ENCODE assay signal across 11 cellular contexts in genomic region chr7:129055861-129056464, GRCh38. TPM values are rescaled to one million over a fixed set of nuclear protein-coding genes. Genes with fewer than 3 reads are reported as not detected.
DNase-seq lines count a peak whose midpoint lies in the region; ATAC-seq and TF ChIP-seq lines count a peak whose summit lies in the region.
"Had no signal": no experiment of that assay in that cellular context is flagged by ENCODE, and none has a peak within 500 bp of the region (broad histone marks: within the 10 kb centered on the region; RNA-seq: fewer than 3 reads in every experiment).

No MANE protein-coding gene starts in this region.

- no peaks in the 10 kb centered on the region for H3K9me3 ChIP-seq in endodermal cell (ENCODE audit: control insufficient read depth, low read length)
- no peaks in the 10 kb centered on the region for H3K9me3 ChIP-seq in parathyroid adenoma (ENCODE audit: control insufficient read depth, low read length)
- H3K9me3 ChIP-seq: SJSA1 had no signal

- H3K4me1 ChIP-seq in endodermal cell (ENCODE audit: control insufficient read depth, insufficient read depth, low read length) (no peaks in the 10 kb centered on the region), parathyroid adenoma (peaks cover 4% of the 10 kb centered on the region)

- H3K4me3 ChIP-seq in GM06990 (replicated peaks; ENCODE audit: low read depth, low read length) = peak overlapping the region; percentile 99
- peak overlapping the region; percentile 76 for H3K4me3 ChIP-seq in NB4 (ENCODE audit: low read depth, low read length)
- H3K4me3 ChIP-seq in endodermal cell (ENCODE audit: low read length) = peak overlapping the region; percentile 98
- H3K4me3 ChIP-seq in parathyroid adenoma (ENCODE audit: low read depth, low read length) = no peak overlapping the region

- peak overlapping the region; percentile 83 for H2AFZ ChIP-seq in parathyroid adenoma

- intact Hi-C loops in posterior vena cava (cut with DNase I) = no loop called here

- no peaks in the 10 kb centered on the region for H3K9me3 Mint-ChIP-seq in endodermal cell

- ATAC-seq in GM19463 (IDR thresholded peaks at IDR 0.05; ENCODE audit: unreplicated experiment) = no peak

- TF ChIP-seq POLR2A in NB4 (IDR thresholded peaks at IDR 0.05; ENCODE audit: extremely low read depth, insufficient read length) = no peak

- TF ChIP-seq CTCF in GM06990 (IDR thresholded peaks at IDR 0.05; ENCODE audit: insufficient read depth, low read length, poor library complexity, severe bottlenecking) (no peak), NB4 (IDR thresholded peaks at IDR 0.05; ENCODE audit: low read depth, low read length) (no peak), endodermal cell (conservative IDR thresholded peaks at IDR 0.05) (no peak), parathyroid adenoma (IDR thresholded peaks at IDR 0.05) (no peak)

- peaks cover 10% of the 10 kb centered on the region for H3K4me1 Mint-ChIP-seq in endodermal cell

- 95% methylated on average over 21 to 22 of the region's 22 CpGs for WGBS in endodermal cell (ENCODE audit: insufficient coverage in 1 of 2, insufficient read length in 1 of 2), 2 experiments

- H3K36me3 ChIP-seq in GM06990 (ENCODE audit: control insufficient read depth, insufficient read depth, low read length) = peaks cover 4% of the 10 kb centered on the region
- H3K36me3 ChIP-seq in endodermal cell (ENCODE audit: control insufficient read depth, insufficient read depth, low read length) = no peaks in the 10 kb centered on the region
- H3K36me3 ChIP-seq in parathyroid adenoma (ENCODE audit: control insufficient read depth, insufficient read depth, low read length) = no peaks in the 10 kb centered on the region

- H3K27ac Mint-ChIP-seq in endodermal cell = no peak overlapping the region

- H3K27me3 ChIP-seq in GM06990 (replicated peaks; ENCODE audit: control insufficient read depth, insufficient read depth, low read length) (no peaks in the 10 kb centered on the region), endodermal cell (ENCODE audit: control insufficient read depth, insufficient read depth, low read length, poor library complexity, severe bottlenecking) (no peaks in the 10 kb centered on the region), parathyroid adenoma (ENCODE audit: control insufficient read depth, insufficient read depth, low read length) (no peaks in the 10 kb centered on the region)
- H3K27me3 ChIP-seq: SJSA1 had no signal

- no peaks in the 10 kb centered on the region for H3K27me3 Mint-ChIP-seq in endodermal cell (ENCODE audit: insufficient read depth)

- peaks cover 17% of the 10 kb centered on the region for H3K79me2 ChIP-seq in parathyroid adenoma

- no peak overlapping the region for H3K9ac ChIP-seq in endodermal cell (ENCODE audit: extremely low read depth, low read length, poor library complexity, severe bottlenecking)
- H3K9ac ChIP-seq in parathyroid adenoma = no peak overlapping the region

- no peak for DNase-seq in GM06990 (ENCODE audit: extremely low read depth, insufficient read length)
- DNase-seq in NB4 (ENCODE audit: low read depth) = no peak
- DNase-seq in endodermal cell = no peak
- DNase-seq in CD1c-positive myeloid dendritic cell (ENCODE audit: extremely low spot score) = no peak
- no peak for DNase-seq in posterior vena cava (ENCODE audit: low spot score)
- no peak for DNase-seq in NCI-H446 treated with DMSO at 0.1 percent for 48 hours (lab: John Stamatoyannopoulos, UW)
- DNase-seq: H7, NCI-H1105 had no signal

- no peak overlapping the region for H3K4me2 ChIP-seq in parathyroid adenoma (ENCODE audit: low read length)

- peaks cover 3% of the 10 kb centered on the region for H3K36me3 Mint-ChIP-seq in endodermal cell (ENCODE audit: low read depth)

- H3K27ac ChIP-seq in endodermal cell (ENCODE audit: low read depth, low read length) = no peak overlapping the region
- peak overlapping the region; percentile 99 for H3K27ac ChIP-seq in parathyroid adenoma

- peak overlapping the region; percentile 97 for H3K4me3 Mint-ChIP-seq in endodermal cell

RNA-seq across cellular contexts. Expression of gene TNPO3, which starts 1.1 kb away (rescaled TPM):
- total RNA-seq in endodermal cell (10 to 100 TPM; 68.0 to 73.1 TPM), posterior vena cava (10 to 100 TPM; 25.4 to 27.9 TPM)
- polyA plus RNA-seq in endodermal cell (2013, experiment 1 of 2) = 60.2 TPM
- 55.3 TPM for polyA plus RNA-seq in endodermal cell (2013, experiment 2 of 2)
